In genomic region chr3:45611619-45612018, GRCh38 we compare ENCODE assay signal across 13 cellular contexts. TPM values are rescaled to one million over a fixed set of nuclear protein-coding genes. Genes with fewer than 3 reads are reported as not detected.
DNase-seq lines count a peak whose midpoint lies in the region; ATAC-seq and TF ChIP-seq lines count a peak whose summit lies in the region.
"Had no signal": no experiment of that assay in that cellular context is flagged by ENCODE, and none has a peak within 500 bp of the region (broad histone marks: within the 10 kb centered on the region; RNA-seq: fewer than 3 reads in every experiment).

No MANE protein-coding gene starts in this region.

- no peak for ATAC-seq in activated CD8-positive, alpha-beta T cell treated with anti-CD3 and anti-CD28 coated beads, Interleukin-2, amount 10 ng/mL, durations not matched to agents 7 days and 5 days
- ATAC-seq in activated CD8-positive, alpha-beta T cell treated with anti-CD3 and anti-CD28 coated beads for 36 hours: no peak

- 10% methylated on average over 2 of the region's 2 CpGs for WGBS in thymus

- TF ChIP-seq CTCF in activated CD8-positive, alpha-beta T cell treated with anti-CD3 and anti-CD28 coated beads for 36 hours (IDR thresholded peaks at IDR 0.05): no peak
- TF ChIP-seq CTCF in RWPE1 (conservative IDR thresholded peaks at IDR 0.05; ENCODE audit: low read depth): no peak

- no peaks in the 10 kb centered on the region for H3K9me3 Mint-ChIP-seq in activated CD8-positive, alpha-beta T cell treated with anti-CD3 and anti-CD28 coated beads, Interleukin-2, amount 10 ng/mL, durations not matched to agents 7 days and 5 days (ENCODE audit: insufficient read depth)
- H3K9me3 Mint-ChIP-seq in activated CD8-positive, alpha-beta T cell treated with anti-CD3 and anti-CD28 coated beads for 36 hours: no peaks in the 10 kb centered on the region
- H3K9me3 Mint-ChIP-seq: activated CD4-positive, alpha-beta memory T cell treated with anti-CD3 and anti-CD28 coated beads for 36 hours; activated naive CD8-positive, alpha-beta T cell treated with anti-CD3 and anti-CD28 coated beads, Interleukin-2, amount 10 ng/mL, durations not matched to agents 7 days and 5 days had no signal

- H3K4me3 Mint-ChIP-seq in activated CD8-positive, alpha-beta T cell treated with anti-CD3 and anti-CD28 coated beads, Interleukin-2, amount 10 ng/mL, durations not matched to agents 7 days and 5 days: no peak overlapping the region
- H3K4me3 Mint-ChIP-seq in activated CD8-positive, alpha-beta T cell treated with anti-CD3 and anti-CD28 coated beads for 36 hours: no peak overlapping the region
- H3K4me3 Mint-ChIP-seq: activated CD4-positive, alpha-beta memory T cell treated with anti-CD3 and anti-CD28 coated beads for 36 hours; activated naive CD8-positive, alpha-beta T cell treated with anti-CD3 and anti-CD28 coated beads, Interleukin-2, amount 10 ng/mL, durations not matched to agents 7 days and 5 days had no signal

- H3K27me3 ChIP-seq in thymus (ENCODE audit: control insufficient read depth, insufficient read depth): no peaks in the 10 kb centered on the region
- H3K27me3 ChIP-seq: hepatocyte, sigmoid colon had no signal

- intact Hi-C loops in activated CD8-positive, alpha-beta T cell treated with anti-CD3 and anti-CD28 coated beads for 36 hours (cut with micrococcal nuclease): no loop called here

- H3K27me3 Mint-ChIP-seq in activated CD8-positive, alpha-beta T cell treated with anti-CD3 and anti-CD28 coated beads, Interleukin-2, amount 10 ng/mL, durations not matched to agents 7 days and 5 days (ENCODE audit: low read depth): no peaks in the 10 kb centered on the region
- H3K27me3 Mint-ChIP-seq in activated CD8-positive, alpha-beta T cell treated with anti-CD3 and anti-CD28 coated beads for 36 hours: no peaks in the 10 kb centered on the region
- H3K27me3 Mint-ChIP-seq: activated CD4-positive, alpha-beta memory T cell treated with anti-CD3 and anti-CD28 coated beads for 36 hours; activated naive CD8-positive, alpha-beta T cell treated with anti-CD3 and anti-CD28 coated beads, Interleukin-2, amount 10 ng/mL, durations not matched to agents 7 days and 5 days had no signal

- POLR2A ChIA-PET in activated CD8-positive, alpha-beta T cell treated with anti-CD3 and anti-CD28 coated beads, Interleukin-2, amount 10 ng/mL, durations not matched to agents 7 days and 5 days (lab: Charles Lee): interaction anchor here (0.9 kb wide), 1 partner anchor 17 kb away, joined by 3 read pairs; the partner anchor contains the start of gene LIMD1
- POLR2A ChIA-PET in activated CD8-positive, alpha-beta T cell treated with anti-CD3 and anti-CD28 coated beads for 36 hours (lab: Charles Lee): interaction anchor here (0.6 to 1.0 kb wide), 2 partner anchors 15 to 23 kb away, joined by 3 read pairs; no protein-coding TSS in a partner anchor
- POLR2A ChIA-PET in RWPE1 (lab: Yijun Ruan, JAX; ENCODE audit: low non-redundant PET): no interaction called here

- peak overlapping the region; percentile 9 for H3K27ac Mint-ChIP-seq in activated CD8-positive, alpha-beta T cell treated with anti-CD3 and anti-CD28 coated beads, Interleukin-2, amount 10 ng/mL, durations not matched to agents 7 days and 5 days
- no peak overlapping the region for H3K27ac Mint-ChIP-seq in activated CD8-positive, alpha-beta T cell treated with anti-CD3 and anti-CD28 coated beads for 36 hours
- H3K27ac Mint-ChIP-seq: activated CD4-positive, alpha-beta memory T cell treated with anti-CD3 and anti-CD28 coated beads for 36 hours had no signal

- no peak overlapping the region for H3K4me3 ChIP-seq in thymus (ENCODE audit: low read length)
- H3K4me3 ChIP-seq: hepatocyte, sigmoid colon had no signal

- H3K4me1 Mint-ChIP-seq in activated CD8-positive, alpha-beta T cell treated with anti-CD3 and anti-CD28 coated beads, Interleukin-2, amount 10 ng/mL, durations not matched to agents 7 days and 5 days (ENCODE audit: low read depth): peaks cover 33% of the 10 kb centered on the region
- H3K4me1 Mint-ChIP-seq in activated CD8-positive, alpha-beta T cell treated with anti-CD3 and anti-CD28 coated beads for 36 hours (ENCODE audit: low read depth): peaks cover 28% of the 10 kb centered on the region

- CTCF ChIA-PET in activated CD8-positive, alpha-beta T cell treated with anti-CD3 and anti-CD28 coated beads, Interleukin-2, amount 10 ng/mL, durations not matched to agents 7 days and 5 days (lab: Charles Lee): interaction anchor here (1.1 kb wide), 1 partner anchor 49 kb away, joined by 4 read pairs; no protein-coding TSS in a partner anchor
- CTCF ChIA-PET in activated CD8-positive, alpha-beta T cell treated with anti-CD3 and anti-CD28 coated beads for 36 hours (lab: Charles Lee): no interaction called here
- CTCF ChIA-PET in RWPE1 (lab: Yijun Ruan, JAX): no interaction called here

- DNase-seq in activated CD8-positive, alpha-beta T cell treated with anti-CD3 and anti-CD28 coated beads, Interleukin-2, amount 10 ng/mL, durations not matched to agents 7 days and 5 days: no peak
- no peak for DNase-seq in activated CD8-positive, alpha-beta T cell treated with anti-CD3 and anti-CD28 coated beads for 36 hours
- DNase-seq in RWPE1 (ENCODE audit: low spot score): no peak
- peak; percentile 60 for DNase-seq in inferior parietal cortex (ENCODE audit: extremely low spot score)
- no peak for DNase-seq in middle frontal gyrus (ENCODE audit: extremely low spot score, low spot score)
- DNase-seq in DMS53 (lab: John Stamatoyannopoulos, UW): no peak
- DNase-seq in activated naive CD4-positive, alpha-beta T cell treated with anti-CD3 and anti-CD28 coated beads, Interleukin-2, amount 50 U/mL, for 16 hours: no peak
- DNase-seq: activated CD4-positive, alpha-beta memory T cell treated with anti-CD3 and anti-CD28 coated beads for 36 hours; activated naive CD8-positive, alpha-beta T cell treated with anti-CD3 and anti-CD28 coated beads, Interleukin-2, amount 10 ng/mL, durations not matched to agents 7 days and 5 days; Karpas-422; sigmoid colon had no signal

- H3K27ac ChIP-seq in RWPE1 (peak overlapping the region; percentile 22), thymus (ENCODE audit: low read depth) (peak overlapping the region; percentile 60)
- H3K27ac ChIP-seq: hepatocyte, sigmoid colon had no signal

- H3K4me1 ChIP-seq in thymus (ENCODE audit: control insufficient read depth, insufficient read depth, low read length): peaks cover 35% of the 10 kb centered on the region

- H3K36me3 ChIP-seq in thymus (ENCODE audit: control insufficient read depth, insufficient read depth): peaks cover 7% of the 10 kb centered on the region
- H3K36me3 ChIP-seq: sigmoid colon had no signal

- H3K36me3 Mint-ChIP-seq in activated CD8-positive, alpha-beta T cell treated with anti-CD3 and anti-CD28 coated beads, Interleukin-2, amount 10 ng/mL, durations not matched to agents 7 days and 5 days (ENCODE audit: low read depth): peaks cover 31% of the 10 kb centered on the region
- peaks cover 14% of the 10 kb centered on the region for H3K36me3 Mint-ChIP-seq in activated CD8-positive, alpha-beta T cell treated with anti-CD3 and anti-CD28 coated beads for 36 hours (ENCODE audit: low read depth)

- H3K9me3 ChIP-seq in thymus (ENCODE audit: control insufficient read depth): no peaks in the 10 kb centered on the region
- H3K9me3 ChIP-seq: sigmoid colon had no signal

RNA-seq across cellular contexts. Expression of gene LIMD1, which starts 17.1 kb away (rescaled TPM):
- total RNA-seq in activated CD8-positive, alpha-beta T cell treated with anti-CD3 and anti-CD28 coated beads, Interleukin-2, amount 10 ng/mL, durations not matched to agents 7 days and 5 days: 10 to 100 TPM; 48.4 to 49.4 TPM
- 10 to 100 TPM; 34.5 to 36.5 TPM for total RNA-seq in activated CD8-positive, alpha-beta T cell treated with anti-CD3 and anti-CD28 coated beads for 36 hours
- polyA plus RNA-seq in thymus: 6.7 TPM
